In genomic region chr2:79604748-79605147, GRCh38 we compare ENCODE assay signal across 26 cellular contexts.
DNase-seq lines count a peak whose midpoint lies in the region; ATAC-seq, FAIRE-seq and TF ChIP-seq lines count a peak whose summit lies in the region.
"Had no signal": no experiment of that assay in that cellular context is flagged by ENCODE, and none has a peak within 500 bp of the region (broad histone marks: within the 10 kb centered on the region; RNA-seq: fewer than 3 reads in every experiment).

No MANE protein-coding gene starts in this region.

- H4K8ac ChIP-seq in trophoblast cell (ENCODE audit: low read depth, low read length) = no peak overlapping the region

- H2AFZ ChIP-seq in MM.1S (ENCODE audit: low read length) (peak overlapping the region; percentile 50), astrocyte (ENCODE audit: low read depth, low read length) (no peak overlapping the region), trophoblast cell (ENCODE audit: insufficient read depth, low read length, poor library complexity) (no peak overlapping the region)

- H3K4me1 ChIP-seq in BLaER1 treated with 17β-estradiol and CSF1 and Interleukin-3, amounts not matched to agents 10 nM and 100 nM = peaks cover 0 to 20% (median 3%) of the 10 kb centered on the region in 10 experiments; a peak in 7 of 20 replicates
- H3K4me1 ChIP-seq in MM.1S (ENCODE audit: low read length) (peaks cover 22% of the 10 kb centered on the region), astrocyte (ENCODE audit: insufficient read depth, low read length) (no peaks in the 10 kb centered on the region), trophoblast cell (ENCODE audit: control insufficient read depth in 1 of 2, insufficient read depth in 2 of 2, low read length in 2 of 2) (no peaks in the 10 kb centered on the region)
- H3K4me1 ChIP-seq: A549 had no signal

- H3F3A ChIP-seq in MM.1S (ENCODE audit: insufficient read depth, low read length) = peaks cover 15% of the 10 kb centered on the region; the same call in 1 of the 2 replicates

- H3K27ac Mint-ChIP-seq in astrocyte (ENCODE audit: unreplicated experiment) = no peak overlapping the region
- H3K27ac Mint-ChIP-seq: B cell; CD14-positive monocyte; CD4-positive, alpha-beta memory T cell; CD4-positive, CD25-positive, alpha-beta regulatory T cell; CD8-positive, alpha-beta memory T cell had no signal

- H3K4me3 ChIP-seq in BLaER1 treated with 17β-estradiol and CSF1 and Interleukin-3, amounts not matched to agents 10 nM and 100 nM = no peak overlapping the region
- H3K4me3 ChIP-seq in MM.1S (ENCODE audit: low read length) = peak overlapping the region; percentile 42
- no peak overlapping the region for H3K4me3 ChIP-seq in astrocyte (ENCODE audit: insufficient read depth, low read depth, low read length)
- H3K4me3 ChIP-seq in trophoblast cell (ENCODE audit: low read depth, low read length) = no peak overlapping the region
- H3K4me3 ChIP-seq: A549 had no signal

- H2BK12ac ChIP-seq in trophoblast cell (ENCODE audit: low read length) = no peak overlapping the region

- H3K27me3 ChIP-seq in BLaER1 treated with 17β-estradiol and CSF1 and Interleukin-3, amounts not matched to agents 10 nM and 100 nM = no peaks in the 10 kb centered on the region
- H3K27me3 ChIP-seq in MM.1S (replicated peaks; ENCODE audit: insufficient read depth, low read length) (no peaks in the 10 kb centered on the region), astrocyte (ENCODE audit: insufficient read depth, low read length) (no peaks in the 10 kb centered on the region), trophoblast cell (ENCODE audit: insufficient read depth, low read length) (no peaks in the 10 kb centered on the region)

- no peak overlapping the region for H3K18ac ChIP-seq in trophoblast cell (ENCODE audit: low read length)

- no peak overlapping the region for H4K91ac ChIP-seq in trophoblast cell (ENCODE audit: low read depth, low read length)

- ATAC-seq in GM21390 (IDR thresholded peaks at IDR 0.05; ENCODE audit: unreplicated experiment) = no peak
- ATAC-seq: A549 had no signal

- H3K9me3 ChIP-seq in BLaER1 treated with 17β-estradiol and CSF1 and Interleukin-3, amounts not matched to agents 10 nM and 100 nM (replicated peaks in 1 of 11) = no peaks in the 10 kb centered on the region
- H3K9me3 ChIP-seq in MM.1S (replicated peaks; ENCODE audit: insufficient read depth, low read length) (no peaks in the 10 kb centered on the region), astrocyte (ENCODE audit: insufficient read depth, low read depth, low read length) (no peaks in the 10 kb centered on the region), trophoblast cell (ENCODE audit: insufficient read depth, low read depth, low read length) (no peaks in the 10 kb centered on the region)
- H3K9me3 ChIP-seq: A549 had no signal

- no peak for FAIRE-seq in astrocyte (lab: Jason Lieb, UNC)
- FAIRE-seq: A549, G401.6, GM12891, GM19239 had no signal

- H3K79me2 ChIP-seq in MM.1S (ENCODE audit: low read length) = no peaks in the 10 kb centered on the region
- H3K79me2 ChIP-seq in astrocyte (ENCODE audit: insufficient read depth, low read length) = no peaks in the 10 kb centered on the region
- no peaks in the 10 kb centered on the region for H3K79me2 ChIP-seq in trophoblast cell (ENCODE audit: control insufficient read depth, insufficient read depth, low read length, poor library complexity)

- no peak overlapping the region for H3K4ac ChIP-seq in trophoblast cell (ENCODE audit: low read depth, low read length)

- H3K36me3 Mint-ChIP-seq in astrocyte (ENCODE audit: low read depth, unreplicated experiment) = no peaks in the 10 kb centered on the region
- H3K36me3 Mint-ChIP-seq: CD14-positive monocyte; CD4-positive, alpha-beta memory T cell; CD4-positive, CD25-positive, alpha-beta regulatory T cell; CD8-positive, alpha-beta memory T cell had no signal

- H3K9ac ChIP-seq in BLaER1 treated with 17β-estradiol and CSF1 and Interleukin-3, amounts not matched to agents 10 nM and 100 nM = no peak overlapping the region
- H3K9ac ChIP-seq in MM.1S (ENCODE audit: low read length) (peak overlapping the region; percentile 74), astrocyte (ENCODE audit: low read length) (no peak overlapping the region), trophoblast cell (ENCODE audit: low read length) (no peak overlapping the region)

- no peak overlapping the region for H3K23ac ChIP-seq in trophoblast cell (ENCODE audit: low read length)

- H2BK5ac ChIP-seq in trophoblast cell (ENCODE audit: low read depth, low read length, poor library complexity) = no peak overlapping the region

- H3K27me3 Mint-ChIP-seq in astrocyte (ENCODE audit: low read depth, unreplicated experiment) = no peaks in the 10 kb centered on the region
- H3K27me3 Mint-ChIP-seq: B cell; CD4-positive, alpha-beta memory T cell; CD4-positive, CD25-positive, alpha-beta regulatory T cell; CD8-positive, alpha-beta memory T cell had no signal

- H3K4me3 Mint-ChIP-seq in astrocyte (ENCODE audit: unreplicated experiment) = no peak overlapping the region
- H3K4me3 Mint-ChIP-seq: B cell; CD14-positive monocyte; CD4-positive, alpha-beta memory T cell; CD8-positive, alpha-beta memory T cell had no signal

- no peaks in the 10 kb centered on the region for H3K36me3 ChIP-seq in BLaER1 treated with 17β-estradiol and CSF1 and Interleukin-3, amounts not matched to agents 10 nM and 100 nM
- no peaks in the 10 kb centered on the region for H3K36me3 ChIP-seq in MM.1S (replicated peaks; ENCODE audit: insufficient read depth, low read length)
- no peaks in the 10 kb centered on the region for H3K36me3 ChIP-seq in astrocyte (ENCODE audit: insufficient read depth, low read length)
- H3K36me3 ChIP-seq in trophoblast cell (ENCODE audit: control insufficient read depth in 1 of 2, insufficient read depth in 2 of 2, low read length in 2 of 2) = no peaks in the 10 kb centered on the region

- H3K4me2 ChIP-seq in BLaER1 treated with 17β-estradiol and CSF1 and Interleukin-3, amounts not matched to agents 10 nM and 100 nM = peak overlapping the region in 6 of 11 experiments; percentile 10 to 61 (median 22); a peak in 8 of 22 replicates
- H3K4me2 ChIP-seq in MM.1S (ENCODE audit: low read depth, low read length) (peak overlapping the region; percentile 85), astrocyte (ENCODE audit: low read length) (no peak overlapping the region), trophoblast cell (ENCODE audit: low read length) (no peak overlapping the region)
- H3K4me2 ChIP-seq: A549 had no signal

- H4K12ac ChIP-seq in trophoblast cell (ENCODE audit: low read depth, low read length) = no peak overlapping the region

- no peaks in the 10 kb centered on the region for H4K20me1 ChIP-seq in BLaER1 treated with 17β-estradiol and CSF1 and Interleukin-3, amounts not matched to agents 10 nM and 100 nM
- H4K20me1 ChIP-seq in MM.1S (ENCODE audit: insufficient read depth, low read length) (no peaks in the 10 kb centered on the region), astrocyte (ENCODE audit: insufficient read depth, low read length) (no peaks in the 10 kb centered on the region)

- H3K79me1 ChIP-seq in trophoblast cell (ENCODE audit: low read length) = no peaks in the 10 kb centered on the region

- DNase-seq in MM.1S (peak; percentile 87), RPMI8226 (peak; percentile 26), astrocyte (ENCODE audit: low read depth) (peak; percentile 10), trophoblast cell (no peak), NAMALWA (ENCODE audit: low spot score) (no peak), DMS53 treated with DMSO at 0.1 percent for 48 hours (lab: John Stamatoyannopoulos, UW; ENCODE audit: unreplicated experiment) (no peak)
- DNase-seq: AML-193; C1 segment of cervical spinal cord; CD4-positive, alpha-beta memory T cell; CD4-positive, CD25-positive, alpha-beta regulatory T cell; CD8-positive, alpha-beta memory T cell; COR-L47; DMS 273 treated with DMSO at 0.1 percent for 48 hours; DMS153; DMS53; DMS79 treated with DMSO at 0.1 percent for 48 hours; GF-D8 had no signal

- no peak overlapping the region for H2AK5ac ChIP-seq in trophoblast cell (ENCODE audit: low read length)

- no peaks in the 10 kb centered on the region for H3K4me1 Mint-ChIP-seq in astrocyte (ENCODE audit: low read depth, unreplicated experiment)
- H3K4me1 Mint-ChIP-seq: B cell; CD14-positive monocyte; CD4-positive, alpha-beta memory T cell; CD4-positive, CD25-positive, alpha-beta regulatory T cell; CD8-positive, alpha-beta memory T cell had no signal

- no peaks in the 10 kb centered on the region for H3K9me2 ChIP-seq in MM.1S (replicated peaks; ENCODE audit: insufficient read depth, low read length)

- no peak overlapping the region for H3K14ac ChIP-seq in trophoblast cell (ENCODE audit: low read length)

- H3K9me3 Mint-ChIP-seq in astrocyte (ENCODE audit: unreplicated experiment) = no peaks in the 10 kb centered on the region

- H2BK120ac ChIP-seq in trophoblast cell (ENCODE audit: insufficient read depth, low read length, poor library complexity) = no peak overlapping the region

- TF ChIP-seq CTCF in MM.1S (IDR thresholded peaks at IDR 0.05; ENCODE audit: low read length) (no peak), astrocyte (IDR thresholded peaks at IDR 0.05; ENCODE audit: insufficient read depth, low read depth, low read length) (no peak)

- H3K27ac ChIP-seq in BLaER1 treated with 17β-estradiol and CSF1 and Interleukin-3, amounts not matched to agents 10 nM and 100 nM = peak overlapping the region in 1 of 11 experiments; percentile 21; a peak in 1 of 22 replicates
- H3K27ac ChIP-seq in MM.1S (ENCODE audit: low read length) = peak overlapping the region; percentile 97
- no peak overlapping the region for H3K27ac ChIP-seq in astrocyte (ENCODE audit: low read depth, low read length)
- H3K27ac ChIP-seq in trophoblast cell (ENCODE audit: low read depth, low read length) = no peak overlapping the region
- H3K27ac ChIP-seq: 22Rv1, A549 had no signal

Comparison
In these comparisons a context has a peak if more than half of its experiments do, and no peak if none do; other contexts are left out.
1. H3K4me2 ChIP-seq: peak in BLaER1 treated with 17β-estradiol and CSF1 and Interleukin-3, amounts not matched to agents 10 nM and 100 nM (6 of 11) and MM.1S (single experiment); none in astrocyte (single experiment) and trophoblast cell (single experiment).
2. DNase-seq: peak in MM.1S (single experiment), RPMI8226 (single experiment) and astrocyte (single experiment); none in trophoblast cell (0 of 2), NAMALWA (single experiment) and DMS53 treated with DMSO at 0.1 percent for 48 hours (single experiment).